In the genomic region with DNA sequence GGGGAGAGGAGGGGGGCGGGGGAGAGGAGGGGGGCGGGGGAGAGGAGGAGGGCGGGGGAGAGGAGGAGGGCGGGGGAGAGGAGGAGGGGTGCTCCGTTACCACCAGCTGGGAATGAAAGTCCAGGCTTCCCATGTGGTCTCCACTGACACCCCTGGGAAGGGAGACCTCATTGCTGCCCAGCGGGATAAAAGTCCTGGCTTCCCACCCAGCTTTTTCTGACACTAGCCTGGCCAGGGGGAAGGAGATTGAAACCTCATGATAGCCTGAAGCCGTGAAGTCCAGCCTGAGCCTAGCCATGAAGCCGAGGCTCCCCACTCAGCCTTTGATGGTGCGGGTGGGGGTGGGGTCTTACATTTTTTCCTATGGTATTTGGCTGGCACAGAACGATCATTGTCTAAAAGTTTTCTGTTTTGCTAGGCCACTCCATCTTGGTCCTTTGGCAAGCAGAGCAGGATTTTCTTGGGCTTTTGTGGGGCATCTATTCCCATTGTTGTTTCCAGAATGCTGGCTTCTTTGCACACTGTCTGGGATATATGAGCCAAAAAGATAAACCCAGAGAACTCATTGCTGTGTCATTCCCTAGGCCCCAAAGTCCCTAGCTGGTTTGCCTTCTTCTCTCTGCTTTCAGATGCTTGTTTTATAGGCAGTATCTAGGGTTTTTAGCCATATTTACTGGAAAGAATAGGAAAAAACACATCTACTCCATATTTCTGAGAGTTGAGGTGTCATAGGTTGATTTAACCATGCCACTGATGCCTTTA, we compare ENCODE assay signal across 8 cellular contexts.
DNase-seq lines count a peak whose midpoint lies in the region; ATAC-seq, FAIRE-seq and TF ChIP-seq lines count a peak whose summit lies in the region.

No MANE protein-coding gene starts in this region.

- POLR2A ChIA-PET in RWPE1 (lab: Yijun Ruan, JAX; ENCODE audit: low non-redundant PET) (no interaction called here), H1 (lab: Charles Lee; ENCODE audit: partially characterized antibody) (interaction anchor here (0.5 to 1.3 kb wide), 4 partner anchors 61 to 186 kb away, joined by 3 to 6 read pairs (median 3); partner anchors contain the start of gene RNF24)

- no peak overlapping the region for H2AFZ ChIP-seq in H1 (ENCODE audit: low read length)

- no peak overlapping the region for H3K9ac ChIP-seq in H1 (replicated peaks in 1 of 4; ENCODE audit: extremely low read depth in 1 of 4, low read depth in 3 of 4, low read length in 3 of 4)

- H3K27me3 ChIP-seq in H1 (replicated peaks in 1 of 4; ENCODE audit: control insufficient read depth in 3 of 4, extremely low read depth in 1 of 4, insufficient read depth in 3 of 4, low read length in 3 of 4) (peaks cover 0 to 6% (median 1%) of the 10 kb centered on the region in 4 experiments; a peak in 3 of 7 replicates), neutrophil (no peaks in the 10 kb centered on the region)

- H4K5ac ChIP-seq in H1 (ENCODE audit: insufficient read length, low read depth, low read length), result no peak overlapping the region

- H4K91ac ChIP-seq in H1 (replicated peaks; ENCODE audit: insufficient read length, low read length), result no peak overlapping the region

- no peak overlapping the region for H3K14ac ChIP-seq in H1 (ENCODE audit: insufficient read length)

- no peak for ATAC-seq in HG03135 (IDR thresholded peaks at IDR 0.05; ENCODE audit: unreplicated experiment)

- H3K4me3 ChIP-seq in H1 (ENCODE audit: extremely low read depth in 1 of 4, insufficient read depth in 2 of 4, low read depth in 3 of 4, low read length in 4 of 4), result peak overlapping the region in 3 of 4 experiments; percentile 5 to 40 (median 7); a peak in 2 of 8 replicates
- H3K4me3 ChIP-seq in neutrophil (ENCODE audit: low read depth in 1 of 2, low read length in 1 of 2), result peak overlapping the region; percentile 48 to 70

- no peak for FAIRE-seq in H1 (lab: Jason Lieb, UNC)

- no peak overlapping the region for H3K4ac ChIP-seq in H1 (replicated peaks; ENCODE audit: insufficient read length, low read depth, low read length)

- H3K23me2 ChIP-seq in H1 (ENCODE audit: low read depth, low read length), result no peaks in the 10 kb centered on the region; the same call in 1 of the 2 replicates

- no peaks in the 10 kb centered on the region for H4K20me1 ChIP-seq in H1 (replicated peaks in 1 of 2; ENCODE audit: control insufficient read depth in 1 of 2, insufficient read depth in 2 of 2, low read length in 2 of 2)

- no peak overlapping the region for H3K23ac ChIP-seq in H1 (ENCODE audit: insufficient read length)

- no peak overlapping the region; the same call in 1 of the 2 replicates for H2BK12ac ChIP-seq in H1 (ENCODE audit: low read depth, low read length)

- CTCF ChIA-PET in RWPE1 (lab: Yijun Ruan, JAX), result interaction anchor here (2.5 to 2.9 kb wide), 2 partner anchors 11 to 70 kb away, joined by 17 to 21 read pairs; no protein-coding TSS in a partner anchor
- CTCF ChIA-PET in H1 (lab: Charles Lee; ENCODE audit: partially characterized antibody), result interaction anchor here (0.6 to 4.6 kb wide), 10 partner anchors 10 to 269 kb away, joined by 3 to 41 read pairs (median 3); no protein-coding TSS in a partner anchor

- TF ChIP-seq EP300 in H1 (IDR thresholded peaks at IDR 0.05; ENCODE audit: borderline replicate concordance in 1 of 2, low read depth in 2 of 2, low read length in 2 of 2), result no peak

- H3K27ac ChIP-seq in RWPE1 (peak overlapping the region; percentile 49; the same call in 1 of the 2 replicates), H1 (ENCODE audit: low read depth, low read length) (no peak overlapping the region), neutrophil (peak overlapping the region; percentile 97)

- peak overlapping the region; percentile 45 for H2BK120ac ChIP-seq in H1 (replicated peaks; ENCODE audit: low read depth, low read length)

- DNase-seq in ELF-1 (ENCODE audit: low read depth, low spot score) (peak; percentile 55), RWPE1 (ENCODE audit: low spot score) (no peak), H1 (ENCODE audit: low read depth in 1 of 2, low spot score in 2 of 2) (peak in 1 of 2 experiments; percentile 56), iPS-NIHi11 (ENCODE audit: low spot score) (no peak), NCI-H2171 (lab: John Stamatoyannopoulos, UW) (no peak), mucosa of gallbladder (ENCODE audit: low spot score) (no peak)

- no peak overlapping the region for H2AK5ac ChIP-seq in H1 (ENCODE audit: low read depth, low read length)

- H3K18ac ChIP-seq in H1 (ENCODE audit: extremely low read depth, low read length), result no peak overlapping the region; the same call in 1 of the 2 replicates

- H3K4me1 ChIP-seq in H1 (replicated peaks in 1 of 4; ENCODE audit: control insufficient read depth in 3 of 4, insufficient read depth in 4 of 4, low read length in 3 of 4), result peaks cover 3 to 14% (median 6%) of the 10 kb centered on the region in 4 experiments
- H3K4me1 ChIP-seq in neutrophil (ENCODE audit: control insufficient read depth in 1 of 2, insufficient read depth in 1 of 2, low read depth in 1 of 2, low read length in 1 of 2), result peaks cover 69 to 72% of the 10 kb centered on the region in 2 experiments

- no peak for TF ChIP-seq RAD21 in H1 (IDR thresholded peaks at IDR 0.05 in 1 of 2, conservative IDR thresholded peaks at IDR 0.05 in 1 of 2; ENCODE audit: low read depth in 2 of 2, low read length in 2 of 2)

- H3K79me1 ChIP-seq in H1 (ENCODE audit: low read depth, low read length), result no peaks in the 10 kb centered on the region

- no peak overlapping the region for H2BK15ac ChIP-seq in H1 (ENCODE audit: low read length)

- no peaks in the 10 kb centered on the region for H3K79me2 ChIP-seq in H1 (ENCODE audit: control insufficient read depth in 1 of 2, insufficient read depth in 2 of 2, low read length in 2 of 2)

- H3K4me2 ChIP-seq in H1 (ENCODE audit: insufficient read depth in 1 of 2, low read depth in 2 of 2, low read length in 2 of 2), result peak overlapping the region; percentile 48 to 87; a peak in 3 of 4 replicates

- no peak overlapping the region for H3K56ac ChIP-seq in H1 (replicated peaks; ENCODE audit: insufficient read length, low read depth, low read length)

- no peak overlapping the region; the same call in 1 of the 2 replicates for H2BK5ac ChIP-seq in H1 (ENCODE audit: low read depth, low read length)

- TF ChIP-seq CTCF in RWPE1 (conservative IDR thresholded peaks at IDR 0.05; ENCODE audit: low read depth), result no peak
- no peak for TF ChIP-seq CTCF in H1 (IDR thresholded peaks at IDR 0.05; ENCODE audit: control extremely low read depth in 1 of 3, insufficient read depth in 1 of 3, low read depth in 1 of 3, low read length in 3 of 3)
- TF ChIP-seq CTCF in neutrophil (IDR thresholded peaks at IDR 0.05), result no peak

- H3K36me3 ChIP-seq in H1 (ENCODE audit: control insufficient read depth in 2 of 4, insufficient read depth in 4 of 4, low read length in 3 of 4) (no peaks in the 10 kb centered on the region), neutrophil (no peaks in the 10 kb centered on the region)

- peak overlapping the region; percentile 43; the same call in 1 of the 2 replicates for H4K8ac ChIP-seq in H1 (ENCODE audit: extremely low read depth, insufficient read depth, low read length)

- H3K9me3 ChIP-seq in H1 (ENCODE audit: insufficient read depth in 2 of 2, low read depth in 1 of 2, low read length in 1 of 2), result no peaks in the 10 kb centered on the region
- no peaks in the 10 kb centered on the region for H3K9me3 ChIP-seq in neutrophil

- 0 out of 2 replicates have a peak overlapping the region, but pooled peaks have one; percentile 15 for H2BK20ac ChIP-seq in H1 (ENCODE audit: low read length)

- 49% methylated on average over 5 of the region's 10 CpGs; no CpG with 5 or more reads in 1 of the 2 experiments for WGBS in H1 (ENCODE audit: extremely low coverage in 1 of 2, insufficient coverage in 1 of 2, insufficient read length in 1 of 2, insufficient replicate concordance in 2 of 2, low coverage in 1 of 2, low lambda C conversion rate in 2 of 2, missing lambda C conversion rate in 1 of 2), 2 experiments

- TF ChIP-seq POLR2A in H1 (IDR thresholded peaks at IDR 0.05; ENCODE audit: control extremely low read depth in 1 of 2, low read depth in 2 of 2, low read length in 2 of 2), result no peak

TF ChIP-seq in H1, 55 proteins besides CTCF, POLR2A, EP300 and RAD21 (continues in another document):
- TF ChIP-seq TCF12 (IDR thresholded peaks at IDR 0.05; ENCODE audit: low read depth, low read length) (no peak), ATF3 (IDR thresholded peaks at IDR 0.05; ENCODE audit: insufficient read depth, low read depth, low read length) (no peak)
